In the genomic region with DNA sequence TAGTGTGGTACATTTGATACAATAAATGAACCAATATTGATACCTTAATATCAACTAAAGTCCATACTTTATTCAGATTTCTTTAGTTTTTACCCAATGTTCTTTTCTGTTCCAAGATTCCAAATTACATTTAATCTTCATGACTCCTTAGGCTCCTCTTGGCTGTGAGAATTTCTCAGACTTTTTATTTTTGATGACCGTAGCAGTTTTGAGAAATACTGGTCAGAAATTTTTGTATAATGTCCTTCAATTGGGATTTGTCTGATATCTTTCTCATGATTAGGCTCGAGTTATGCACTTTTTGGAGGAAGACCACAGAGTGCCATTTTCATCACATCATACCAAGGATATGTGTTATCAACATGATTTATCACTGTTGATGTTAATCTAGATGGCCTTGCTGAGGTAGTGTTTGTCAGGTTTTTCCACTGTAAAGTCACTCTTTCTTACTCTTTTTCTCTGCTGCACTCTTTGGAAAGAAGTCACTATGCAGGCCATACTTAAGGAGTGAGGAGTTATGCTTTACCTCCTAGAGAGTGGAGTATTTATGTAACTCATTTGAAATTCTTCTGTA, we compare ENCODE assay signal across 18 cellular contexts. TPM values are rescaled to one million over a fixed set of nuclear protein-coding genes. Genes with fewer than 3 reads are reported as not detected.
A peak's percentile ranks its signal among the peaks of the same experiment; 100 is the strongest.
DNase-seq lines count a peak whose midpoint lies in the region; ATAC-seq, FAIRE-seq and TF ChIP-seq lines count a peak whose summit lies in the region.
"Had no signal": no experiment of that assay in that cellular context is flagged by ENCODE, and none has a peak within 500 bp of the region (broad histone marks: within the 10 kb centered on the region; RNA-seq: fewer than 3 reads in every experiment).

No MANE protein-coding gene starts in this region.

- no peak for FAIRE-seq in K562 (lab: Jason Lieb, UNC)

- intact Hi-C loops in heart right ventricle (cut with DNase I) = loop anchor here in 2 of 10 donors (2.0 to 5.0 kb wide), 4 partner anchors 51 to 100 kb away; a partner anchor contains a TSS
- intact Hi-C loops in right cardiac atrium (cut with DNase I) = no loop called here
- intact Hi-C loops in K562 (cut with micrococcal nuclease) = loop anchor here (5.0 kb wide), 2 partner anchors 51 to 99 kb away; a partner anchor contains a TSS
- intact Hi-C loops in transverse colon (cut with DNase I; ENCODE audit: low total_unique reads) = no loop called here

- TF ChIP-seq CTCF in heart right ventricle (IDR thresholded peaks at IDR 0.05) (no peak), K562 (IDR thresholded peaks at IDR 0.05 in 2 of 3, conservative IDR thresholded peaks at IDR 0.05 in 1 of 3; ENCODE audit: insufficient read depth in 2 of 3, low read depth in 1 of 3, low read length in 3 of 3) (no peak), transverse colon (IDR thresholded peaks at IDR 0.05) (no peak)

- POLR2A ChIA-PET in K562 (lab: Yijun Ruan, JAX) = no interaction called here

- H3K4me1 ChIP-seq in heart right ventricle = peaks cover 0 to 41% (median 28%) of the 10 kb centered on the region in 9 donors
- H3K4me1 ChIP-seq in right cardiac atrium (ENCODE audit: control insufficient read depth, insufficient read depth, low read length) = no peaks in the 10 kb centered on the region
- H3K4me1 ChIP-seq in K562 (replicated peaks in 1 of 2; ENCODE audit: control insufficient read depth in 2 of 2, insufficient read depth in 2 of 2, low read length in 2 of 2) = no peaks in the 10 kb centered on the region
- H3K4me1 ChIP-seq in transverse colon = peaks cover 0 to 21% (median 18%) of the 10 kb centered on the region in 4 donors

- TF ChIP-seq POLR2A in K562 (conservative IDR thresholded peaks at IDR 0.05) = no peak
- no peak for TF ChIP-seq POLR2A in transverse colon (IDR thresholded peaks at IDR 0.05)

- H3K9me3 ChIP-seq in heart right ventricle (peaks cover 0 to 8% (median 0%) of the 10 kb centered on the region in 11 donors), right cardiac atrium (ENCODE audit: control insufficient read depth, low read length) (no peaks in the 10 kb centered on the region), K562 (replicated peaks; ENCODE audit: control insufficient read depth, insufficient read depth, low read depth, low read length) (no peaks in the 10 kb centered on the region), transverse colon (no peaks in the 10 kb centered on the region)
- H3K9me3 ChIP-seq: SK-N-SH, uterus had no signal

- WGBS in heart right ventricle, 2 donors = 64 to 69% methylated on average over 2 of the region's 2 CpGs
- WGBS in right cardiac atrium = 63% methylated on average over 2 of the region's 2 CpGs
- WGBS in K562 (ENCODE audit: insufficient coverage, low coverage, missing lambda C conversion rate) = 25% methylated on average over 2 of the region's 2 CpGs
- 83 to 84% methylated on average over 2 of the region's 2 CpGs for WGBS in transverse colon (ENCODE audit: low coverage in 1 of 2), 2 donors

- H3K9ac ChIP-seq in K562 (ENCODE audit: insufficient read depth in 1 of 2, low read depth in 2 of 2, low read length in 2 of 2) = no peak overlapping the region
- H3K9ac ChIP-seq: KMS-11, SK-N-SH had no signal

- no peak for TF ChIP-seq EP300 in K562 (IDR thresholded peaks at IDR 0.05; ENCODE audit: low read length)
- TF ChIP-seq EP300 in transverse colon (IDR thresholded peaks at IDR 0.05; ENCODE audit: low read depth) = no peak

- peak overlapping the region; percentile 64 to 95 (median 88) for H3K27ac Mint-ChIP-seq in naive B cell
- H3K27ac Mint-ChIP-seq: activated CD4-positive, alpha-beta T cell treated with anti-CD3 and anti-CD28 coated beads for 36 hours; stimulated activated naive CD8-positive, alpha-beta T cell treated with anti-CD3 and anti-CD28 coated beads, Interleukin-15, amount 100 ng/mL, for 72 hours had no signal

- no peaks in the 10 kb centered on the region for H3K27me3 ChIP-seq in heart right ventricle
- H3K27me3 ChIP-seq in right cardiac atrium (ENCODE audit: control insufficient read depth, insufficient read depth) = no peaks in the 10 kb centered on the region
- no peaks in the 10 kb centered on the region for H3K27me3 ChIP-seq in K562 (ENCODE audit: control insufficient read depth in 2 of 2, insufficient read depth in 2 of 2, low read length in 2 of 2)
- no peaks in the 10 kb centered on the region for H3K27me3 ChIP-seq in transverse colon
- H3K27me3 ChIP-seq: cardiac muscle cell, uterus had no signal

- H2AFZ ChIP-seq in K562 (ENCODE audit: low read depth, low read length) = no peak overlapping the region

- H3K4me2 ChIP-seq in K562 (ENCODE audit: insufficient read depth, low read length) = no peak overlapping the region
- H3K4me2 ChIP-seq: KMS-11, SK-N-SH had no signal

- peak overlapping the region; percentile 65 to 91 (median 82) for H3K4me3 Mint-ChIP-seq in naive B cell
- H3K4me3 Mint-ChIP-seq: activated CD4-positive, alpha-beta T cell treated with anti-CD3 and anti-CD28 coated beads for 36 hours had no signal

- BruUV-seq in K562 (replicated peaks; lab: Mats Ljungman, UMichigan) = no TSS peak

- H3K4me3 ChIP-seq in heart right ventricle (no peak overlapping the region), right cardiac atrium (ENCODE audit: low read length) (no peak overlapping the region), K562 (no peak overlapping the region), transverse colon (no peak overlapping the region)
- H3K4me3 ChIP-seq: cardiac muscle cell, uterus had no signal

- ATAC-seq in heart right ventricle (no peak), right cardiac atrium (no peak), K562 (no peak), naive B cell (ENCODE audit: low read depth in 2 of 2) (no peak), GM18861 (IDR thresholded peaks at IDR 0.05; ENCODE audit: unreplicated experiment) (no peak), GM21576 (IDR thresholded peaks at IDR 0.05; ENCODE audit: unreplicated experiment) (no peak)
- ATAC-seq: activated CD4-positive, alpha-beta T cell treated with anti-CD3 and anti-CD28 coated beads for 36 hours; stimulated activated naive CD8-positive, alpha-beta T cell treated with anti-CD3 and anti-CD28 coated beads, Interleukin-15, amount 100 ng/mL, for 72 hours had no signal

- H3K27me3 Mint-ChIP-seq in naive B cell = no peaks in the 10 kb centered on the region

- H3K36me3 ChIP-seq in heart right ventricle (no peaks in the 10 kb centered on the region), K562 (ENCODE audit: control insufficient read depth, insufficient read depth, low read length) (no peaks in the 10 kb centered on the region), transverse colon (no peaks in the 10 kb centered on the region)
- H3K36me3 ChIP-seq: cardiac muscle cell, uterus had no signal

- no peaks in the 10 kb centered on the region for H4K20me1 ChIP-seq in K562 (replicated peaks; ENCODE audit: control insufficient read depth, insufficient read depth, low read length)

- H3K79me2 ChIP-seq in K562 (ENCODE audit: control insufficient read depth, insufficient read depth, low read length) = no peaks in the 10 kb centered on the region

- peaks cover 43 to 67% (median 65%) of the 10 kb centered on the region in 3 donors for H3K4me1 Mint-ChIP-seq in naive B cell
- H3K4me1 Mint-ChIP-seq: activated CD4-positive, alpha-beta T cell treated with anti-CD3 and anti-CD28 coated beads for 36 hours had no signal

- CTCF ChIA-PET in K562 (lab: Yijun Ruan, JAX; ENCODE audit: low intra/inter-chr PET ratio) = no interaction called here

- DNase-seq in heart right ventricle (no peak), right cardiac atrium (no peak), K562 (ENCODE audit: extremely low read depth in 1 of 4, low spot score in 3 of 4) (no peak), naive B cell (no peak), transverse colon (no peak), OCI-M2 (lab: John Stamatoyannopoulos, UW; ENCODE audit: unreplicated experiment) (no peak)
- DNase-seq: 8988T; activated CD4-positive, alpha-beta T cell treated with anti-CD3 and anti-CD28 coated beads for 36 hours; activated effector memory CD4-positive, alpha-beta T cell treated with anti-CD3 and anti-CD28 coated beads, Interleukin-2, amount 50 U/mL, for 16 hours; NCI-H187 treated with DMSO at 0.1 percent for 48 hours; NK-92 treated with Interleukin-12 subunit alpha and Interleukin-12 subunit beta, amount 100 ng/mL, for 24 hours; SK-N-SH; stimulated activated naive CD8-positive, alpha-beta T cell treated with anti-CD3 and anti-CD28 coated beads, Interleukin-15, amount 100 ng/mL, for 72 hours had no signal

- no peak for TF ChIP-seq RAD21 in K562 (CRISPR knock-in tag; conservative IDR thresholded peaks at IDR 0.05 in 1 of 2, IDR thresholded peaks at IDR 0.05 in 1 of 2)

- H3K9me1 ChIP-seq in K562 (ENCODE audit: control insufficient read depth, insufficient read depth, low read length) = no peaks in the 10 kb centered on the region

- in situ Hi-C loops in K562 (cut with MboI) (no loop called here), transverse colon (cut with MboI; ENCODE audit: low pct_ligation_motif_present in 1 of 4, low pct_unique_long_range_greater_than_20kb in 1 of 4, low sequenced_read_pairs in 3 of 4) (no loop called here)

- peaks cover 0 to 14% of the 10 kb centered on the region in 2 donors for H3K36me3 Mint-ChIP-seq in naive B cell

- H3K9me3 Mint-ChIP-seq in naive B cell = peaks cover 0 to 9% (median 5%) of the 10 kb centered on the region in 7 donors
- H3K9me3 Mint-ChIP-seq: stimulated activated naive CD8-positive, alpha-beta T cell treated with anti-CD3 and anti-CD28 coated beads, Interleukin-15, amount 100 ng/mL, for 72 hours had no signal

- H3K27ac ChIP-seq in heart right ventricle (peak overlapping the region in 9 of 10 donors; percentile 18 to 85 (median 79)), right cardiac atrium (ENCODE audit: low read length) (no peak overlapping the region), K562 (ENCODE audit: extremely low read depth, low read depth, low read length) (no peak overlapping the region), transverse colon (peak overlapping the region; percentile 58 to 72 (median 70))
- H3K27ac ChIP-seq: cardiac muscle cell, KMS-11 had no signal

RNA-seq across cellular contexts. Expression of a gene that starts 12.9 kb away (rescaled TPM):
- total RNA-seq in heart right ventricle (10 to 100 TPM in 3 of 10 donors, 1 to 10 TPM in 7; 5.1 to 13.0 (median 9.3) TPM), right cardiac atrium (10 to 100 TPM; 14.8 to 30.4 (median 19.1) TPM), K562 (2014; rRNA removed) (0.18 and 0.49 TPM in 2 replicates), K562 (2014; rRNA removed; fragmentation: Illumina TruSeq; extraction: Trizol) (0.16 and 0.47 TPM in 2 replicates), K562 (2015; rRNA removed; fragmentation: Illumina TruSeq; extraction: Trizol) (0.38 and 0.62 TPM in 2 replicates), K562 (2021) (0.35 and 0.38 TPM in 2 replicates), transverse colon (10 to 100 TPM in 2 of 4 donors, 1 to 10 TPM in 2; 5.1 to 35.6 (median 11.0) TPM)
- polyA plus RNA-seq in heart right ventricle (1 to 10 TPM; 4.2 to 4.9 TPM), right cardiac atrium (5.3 TPM), K562 (2011; rRNA removed) (0.07 and 0.37 TPM in 2 replicates), K562 (2014; fragmentation: Illumina TruSeq; extraction: Trizol) (0.10 and 0.37 TPM in 2 replicates), K562 (2014; fragmentation: Nextera tagmentation; extraction: Ambion mirVana) (1 to 10 TPM; 1.2 to 1.5 TPM), K562 (2014; rRNA removed) (0.12 and 0.35 TPM in 2 replicates), naive B cell (ENCODE audit: low read depth in 6 of 6) (10 to 100 TPM; 39.0 to 59.2 (median 48.9) TPM)
- 0.30 and 0.81 TPM in 2 replicates for total RNA-seq in K562 (2011; cell fraction: chromatin; rRNA removed; ENCODE audit: low replicate concordance)
- not detected in 2 replicates for total RNA-seq in K562 (2011; cell fraction: nucleolus; rRNA removed)
- 0.59 and 0.69 TPM in 2 replicates for total RNA-seq in K562 (2011; cell fraction: nucleoplasm; rRNA removed)
- polyA plus RNA-seq in K562 (2011; cell fraction: cytosol; rRNA removed) = 0.03 and 0.04 TPM in 2 replicates
- polyA plus RNA-seq in K562 (2011; cell fraction: nucleus; rRNA removed) = 0.09 and 0.22 TPM in 2 replicates
- polyA plus RNA-seq in K562 (2012) = 2.0 and 2.2 TPM in 2 replicates
- 0.18 and 0.45 TPM in 2 replicates for polyA minus RNA-seq in K562 (2011; rRNA and poly(A)+ RNA removed)
- polyA minus RNA-seq in K562 (2011; cell fraction: cytosol; rRNA and poly(A)+ RNA removed) = not detected in 2 replicates
- 0.11 and 0.13 TPM in 2 replicates for polyA minus RNA-seq in K562 (2011; cell fraction: nucleus; rRNA and poly(A)+ RNA removed)

RNA-seq across cellular contexts. Expression of a gene that starts 49.3 kb away (rescaled TPM):
- total RNA-seq in heart right ventricle (10 to 100 TPM in 8 of 10 donors, 1 to 10 TPM in 2; 9.1 to 17.5 (median 11.4) TPM), right cardiac atrium (10 to 100 TPM; 15.3 to 18.5 (median 16.2) TPM), K562 (2014; rRNA removed) (10.4 and 17.4 TPM in 2 replicates), K562 (2014; rRNA removed; fragmentation: Illumina TruSeq; extraction: Trizol) (15.2 TPM in 2 replicates), K562 (2015; rRNA removed; fragmentation: Illumina TruSeq; extraction: Trizol) (14.5 and 15.9 TPM in 2 replicates), K562 (2021) (17.1 and 19.8 TPM in 2 replicates), transverse colon (10 to 100 TPM; 11.2 to 25.5 (median 20.7) TPM)
- polyA plus RNA-seq in heart right ventricle (10 to 100 TPM in 1 of 2 donors, 1 to 10 TPM in 1; 6.4 to 14.9 TPM), right cardiac atrium (9.1 TPM), K562 (2011; rRNA removed) (25.8 and 26.0 TPM in 2 replicates), K562 (2014; fragmentation: Illumina TruSeq; extraction: Trizol) (21.6 and 22.9 TPM in 2 replicates), K562 (2014; fragmentation: Nextera tagmentation; extraction: Ambion mirVana) (10 to 100 TPM; 16.3 to 24.3 TPM), K562 (2014; rRNA removed) (12.6 and 17.3 TPM in 2 replicates), naive B cell (ENCODE audit: low read depth in 6 of 6) (10 to 100 TPM; 22.1 to 42.3 (median 35.2) TPM)
- total RNA-seq in K562 (2011; cell fraction: chromatin; rRNA removed; ENCODE audit: low replicate concordance) = 35.6 and 41.6 TPM in 2 replicates
- 35.9 and 36.1 TPM in 2 replicates for total RNA-seq in K562 (2011; cell fraction: nucleolus; rRNA removed)
- 33.6 and 38.7 TPM in 2 replicates for total RNA-seq in K562 (2011; cell fraction: nucleoplasm; rRNA removed)
- polyA plus RNA-seq in K562 (2011; cell fraction: cytosol; rRNA removed) = 25.1 and 28.4 TPM in 2 replicates
- polyA plus RNA-seq in K562 (2011; cell fraction: nucleus; rRNA removed) = 25.5 and 28.7 TPM in 2 replicates
- polyA plus RNA-seq in K562 (2012) = 13.6 and 17.2 TPM in 2 replicates
- polyA minus RNA-seq in K562 (2011; rRNA and poly(A)+ RNA removed) = 24.1 and 28.6 TPM in 2 replicates
- polyA minus RNA-seq in K562 (2011; cell fraction: cytosol; rRNA and poly(A)+ RNA removed) = 22.2 and 23.4 TPM in 2 replicates
- polyA minus RNA-seq in K562 (2011; cell fraction: nucleus; rRNA and poly(A)+ RNA removed) = 22.6 and 27.7 TPM in 2 replicates

Comparison
In these comparisons a context has a peak if more than half of its experiments do, and no peak if none do; other contexts are left out.
1. H3K27ac ChIP-seq: peak in heart right ventricle (9 of 10) and transverse colon (4 of 4); none in right cardiac atrium (single experiment) and K562 (single experiment).